In genomic region chr7:1150400-1151002, GRCh38 we compare ENCODE assay signal across 22 cellular contexts.
"Had no signal": no experiment of that assay in that cellular context is flagged by ENCODE, and none has a peak within 500 bp of the region (broad histone marks: within the 10 kb centered on the region; RNA-seq: fewer than 3 reads in every experiment).

No MANE protein-coding gene starts in this region.

- H3K27me3 ChIP-seq: MG63, Peyer's patch, SJCRH30 had no signal

- H3K27ac Mint-ChIP-seq: activated CD4-positive, alpha-beta memory T cell treated with anti-CD3 and anti-CD28 coated beads for 36 hours; activated CD4-positive, alpha-beta T cell treated with anti-CD3 and anti-CD28 coated beads, Interleukin-2, amount 10 ng/mL, durations not matched to agents 7 days and 5 days; activated naive CD4-positive, alpha-beta T cell treated with anti-CD3 and anti-CD28 coated beads, Interleukin-2, amount 10 ng/mL, durations not matched to agents 7 days and 5 days; activated naive CD8-positive, alpha-beta T cell treated with anti-CD3 and anti-CD28 coated beads for 36 hours; activated T-cell treated with anti-CD3 and anti-CD28 coated beads, Interleukin-2, amount 50 U/mL, for 72 hours; T-helper 1 cell treated with Interleukin-12 subunit alpha and Interleukin-12 subunit beta and Interleukin-4 antibody, amounts not matched to agents 30 μg/mL and 1 μg/mL, for 36 hours had no signal

- H3K4me1 Mint-ChIP-seq: activated CD4-positive, alpha-beta T cell treated with anti-CD3 and anti-CD28 coated beads, Interleukin-2, amount 10 ng/mL, durations not matched to agents 7 days and 5 days; activated naive CD4-positive, alpha-beta T cell treated with anti-CD3 and anti-CD28 coated beads, Interleukin-2, amount 10 ng/mL, durations not matched to agents 7 days and 5 days; activated naive CD8-positive, alpha-beta T cell treated with anti-CD3 and anti-CD28 coated beads for 36 hours had no signal

- H3K4me3 ChIP-seq: MG63, Peyer's patch, SJCRH30 had no signal

- H3K9ac ChIP-seq: KMS-11, SK-N-SH had no signal

- DNase-seq: activated CD4-positive, alpha-beta memory T cell treated with anti-CD3 and anti-CD28 coated beads for 36 hours; activated CD4-positive, alpha-beta T cell treated with anti-CD3 and anti-CD28 coated beads, Interleukin-2, amount 10 ng/mL, durations not matched to agents 7 days and 5 days; activated CD4-positive, CD25-positive, alpha-beta regulatory T cell treated with anti-CD3 and anti-CD28 coated beads, Interleukin-2, amount 50 U/mL, for 72 hours; activated naive CD4-positive, alpha-beta T cell treated with anti-CD3 and anti-CD28 coated beads, Interleukin-2, amount 10 ng/mL, durations not matched to agents 7 days and 5 days; activated naive CD8-positive, alpha-beta T cell treated with anti-CD3 and anti-CD28 coated beads for 36 hours; activated T-cell treated with anti-CD3 and anti-CD28 coated beads, Interleukin-2, amount 50 U/mL, for 72 hours; MG63; MV-4-11; NCI-H1105; NCI-H1436; NCI-H1694 treated with DMSO at 0.1 percent for 48 hours; NCI-H2029 treated with DMSO at 0.1 percent for 48 hours; NCI-H510A treated with DMSO at 0.1 percent for 48 hours; NCI-H69; NK-92 treated with Interleukin-12 subunit alpha and Interleukin-12 subunit beta, amount 100 ng/mL, for 24 hours; Peyer's patch; Right ventricle myocardium superior; SJCRH30; SK-N-SH; SW 1271 had no signal

- H3K27ac ChIP-seq: KMS-11, Peyer's patch, SJCRH30 had no signal

- H3K9me3 Mint-ChIP-seq: activated CD4-positive, alpha-beta memory T cell treated with anti-CD3 and anti-CD28 coated beads for 36 hours; activated CD4-positive, alpha-beta T cell treated with anti-CD3 and anti-CD28 coated beads, Interleukin-2, amount 10 ng/mL, durations not matched to agents 7 days and 5 days; activated naive CD4-positive, alpha-beta T cell treated with anti-CD3 and anti-CD28 coated beads, Interleukin-2, amount 10 ng/mL, durations not matched to agents 7 days and 5 days; activated naive CD8-positive, alpha-beta T cell treated with anti-CD3 and anti-CD28 coated beads for 36 hours; activated T-cell treated with anti-CD3 and anti-CD28 coated beads, Interleukin-2, amount 50 U/mL, for 72 hours; T-helper 1 cell treated with Interleukin-12 subunit alpha and Interleukin-12 subunit beta and Interleukin-4 antibody, amounts not matched to agents 30 μg/mL and 1 μg/mL, for 36 hours had no signal

- ATAC-seq: activated T-cell treated with anti-CD3 and anti-CD28 coated beads, Interleukin-2, amount 50 U/mL, for 72 hours had no signal

- H3K27me3 Mint-ChIP-seq: activated CD4-positive, alpha-beta memory T cell treated with anti-CD3 and anti-CD28 coated beads for 36 hours; activated CD4-positive, alpha-beta T cell treated with anti-CD3 and anti-CD28 coated beads, Interleukin-2, amount 10 ng/mL, durations not matched to agents 7 days and 5 days; activated naive CD4-positive, alpha-beta T cell treated with anti-CD3 and anti-CD28 coated beads, Interleukin-2, amount 10 ng/mL, durations not matched to agents 7 days and 5 days; activated naive CD8-positive, alpha-beta T cell treated with anti-CD3 and anti-CD28 coated beads for 36 hours had no signal

- H3K4me1 ChIP-seq: Peyer's patch, SJCRH30 had no signal

- H3K9me3 ChIP-seq: MG63, Peyer's patch, SJCRH30, SK-N-SH had no signal

- H3K4me2 ChIP-seq: KMS-11, SK-N-SH had no signal

- H3K4me3 Mint-ChIP-seq: activated CD4-positive, alpha-beta memory T cell treated with anti-CD3 and anti-CD28 coated beads for 36 hours; activated CD4-positive, alpha-beta T cell treated with anti-CD3 and anti-CD28 coated beads, Interleukin-2, amount 10 ng/mL, durations not matched to agents 7 days and 5 days; activated naive CD4-positive, alpha-beta T cell treated with anti-CD3 and anti-CD28 coated beads, Interleukin-2, amount 10 ng/mL, durations not matched to agents 7 days and 5 days; activated naive CD8-positive, alpha-beta T cell treated with anti-CD3 and anti-CD28 coated beads for 36 hours; activated T-cell treated with anti-CD3 and anti-CD28 coated beads, Interleukin-2, amount 50 U/mL, for 72 hours; T-helper 1 cell treated with Interleukin-12 subunit alpha and Interleukin-12 subunit beta and Interleukin-4 antibody, amounts not matched to agents 30 μg/mL and 1 μg/mL, for 36 hours had no signal
